ENCODE assay signal across 18 cellular contexts in genomic region chr13:36675213-36675536, GRCh38. TPM values are rescaled to one million over a fixed set of nuclear protein-coding genes. Genes with fewer than 3 reads are reported as not detected.
DNase-seq lines count a peak whose midpoint lies in the region; TF ChIP-seq lines count a peak whose summit lies in the region.
"Had no signal": no experiment of that assay in that cellular context is flagged by ENCODE, and none has a peak within 500 bp of the region (broad histone marks: within the 10 kb centered on the region; RNA-seq: fewer than 3 reads in every experiment).

No MANE protein-coding gene starts in this region.

- H3K27ac Mint-ChIP-seq in activated T-helper 2 cell treated with anti-CD3 and anti-CD28 coated beads, Interferon-gamma antibody, Interleukin-2, Interleukin-4, amounts not matched to agents 10 μg/mL and 5 μg/mL and 100 μg/mL, durations not matched to agents 14 hours and 24 hours and 36 hours, result no peak overlapping the region
- H3K27ac Mint-ChIP-seq: CD14-positive monocyte, HFFc6 had no signal

- intact Hi-C loops in A673 (cut with micrococcal nuclease; ENCODE audit: unreplicated experiment), result loop anchor here (5.0 to 10.0 kb wide), 4 partner anchors 150 to 320 kb away; partner anchors contain the start of gene ALG5
- intact Hi-C loops in activated T-helper 2 cell treated with anti-CD3 and anti-CD28 coated beads, Interferon-gamma antibody, Interleukin-2, Interleukin-4, amounts not matched to agents 10 μg/mL and 5 μg/mL and 100 μg/mL, durations not matched to agents 14 hours and 24 hours and 36 hours (cut with micrococcal nuclease), result no loop called here

- peaks cover 22% of the 10 kb centered on the region for H3K4me1 ChIP-seq in A673 (ENCODE audit: insufficient read depth, low read length, poor library complexity, severe bottlenecking)
- 0 out of 2 replicates have a peak, but pooled peaks cover 8% of the 10 kb centered on the region for H3K4me1 ChIP-seq in HUES48 (ENCODE audit: control insufficient read depth, insufficient read depth, low read length)
- H3K4me1 ChIP-seq in iPS-20b (ENCODE audit: insufficient read depth, low read length), result no peaks in the 10 kb centered on the region; the same call in 1 of the 2 replicates
- H3K4me1 ChIP-seq: A549, Caco-2 had no signal

- H3K27me3 ChIP-seq in A673 (replicated peaks; ENCODE audit: insufficient read depth, low read depth, low read length, poor library complexity) (no peaks in the 10 kb centered on the region), HUES48 (ENCODE audit: control insufficient read depth, insufficient read depth, low read length) (peaks cover 56% of the 10 kb centered on the region), iPS-20b (ENCODE audit: insufficient read depth, low read length) (peaks cover 69% of the 10 kb centered on the region)

- no TSS peak for BruUV-seq in A673 (replicated peaks; lab: Mats Ljungman, UMichigan)

- H3K9me3 ChIP-seq in A673 (ENCODE audit: low read depth, low read length, poor library complexity, severe bottlenecking), result no peaks in the 10 kb centered on the region
- H3K9me3 ChIP-seq in HUES48 (ENCODE audit: control insufficient read depth, insufficient read depth, low read length), result no peaks in the 10 kb centered on the region
- H3K9me3 ChIP-seq in iPS-20b (ENCODE audit: insufficient read depth, low read depth, low read length), result no peaks in the 10 kb centered on the region
- H3K9me3 ChIP-seq: A549 had no signal

- in situ Hi-C loops in G401 (cut with HindIII; ENCODE audit: low sequenced_read_pairs), result no loop called here

- H3K27me3 Mint-ChIP-seq in activated T-helper 2 cell treated with anti-CD3 and anti-CD28 coated beads, Interferon-gamma antibody, Interleukin-2, Interleukin-4, amounts not matched to agents 10 μg/mL and 5 μg/mL and 100 μg/mL, durations not matched to agents 14 hours and 24 hours and 36 hours (ENCODE audit: low read depth), result peaks cover 29% of the 10 kb centered on the region

- H3K36me3 ChIP-seq in A673 (ENCODE audit: insufficient read depth, low read length, poor library complexity, severe bottlenecking) (peaks cover 6% of the 10 kb centered on the region), HUES48 (ENCODE audit: control insufficient read depth, insufficient read depth, low read length) (no peaks in the 10 kb centered on the region), iPS-20b (ENCODE audit: insufficient read depth, low read depth, low read length) (no peaks in the 10 kb centered on the region)

- POLR2A ChIA-PET in A673 (lab: Charles Lee; ENCODE audit: low non-redundant PET), result no interaction called here

- H3K4me3 ChIP-seq in A673 (ENCODE audit: low read depth, low read length, poor library complexity, severe bottlenecking) (peak overlapping the region; percentile 66), HUES48 (ENCODE audit: low read depth, low read length) (peak overlapping the region; percentile 69; the same call in 1 of the 2 replicates), iPS-20b (ENCODE audit: low read length) (peak overlapping the region; percentile 70; the same call in 1 of the 2 replicates)
- H3K4me3 ChIP-seq: A549, GM23248 had no signal

- H3K27ac ChIP-seq in A673 (ENCODE audit: low read depth, low read length, poor library complexity, severe bottlenecking), result peak overlapping the region; percentile 75
- no peak overlapping the region for H3K27ac ChIP-seq in HUES48 (ENCODE audit: low read depth, low read length)
- no peak overlapping the region for H3K27ac ChIP-seq in iPS-20b (ENCODE audit: low read length)
- H3K27ac ChIP-seq: A549, GM23248 had no signal

- no peaks in the 10 kb centered on the region for H3K36me3 Mint-ChIP-seq in activated T-helper 2 cell treated with anti-CD3 and anti-CD28 coated beads, Interferon-gamma antibody, Interleukin-2, Interleukin-4, amounts not matched to agents 10 μg/mL and 5 μg/mL and 100 μg/mL, durations not matched to agents 14 hours and 24 hours and 36 hours (ENCODE audit: low read depth)
- H3K36me3 Mint-ChIP-seq: CD14-positive monocyte had no signal

- H3K4me1 Mint-ChIP-seq in activated T-helper 2 cell treated with anti-CD3 and anti-CD28 coated beads, Interferon-gamma antibody, Interleukin-2, Interleukin-4, amounts not matched to agents 10 μg/mL and 5 μg/mL and 100 μg/mL, durations not matched to agents 14 hours and 24 hours and 36 hours (ENCODE audit: low read depth), result no peaks in the 10 kb centered on the region

- DNase-seq in A673 (ENCODE audit: low spot score) (peak; percentile 22), retina (peak; percentile 18), G401 (ENCODE audit: low spot score) (no peak), HuH-7 (ENCODE audit: low spot score) (no peak)
- DNase-seq in activated T-helper 2 cell treated with anti-CD3 and anti-CD28 coated beads, Interferon-gamma antibody, Interleukin-2, Interleukin-4, amounts not matched to agents 10 μg/mL and 5 μg/mL and 100 μg/mL, durations not matched to agents 14 hours and 24 hours and 36 hours (ENCODE audit: low spot score), result no peak
- DNase-seq: Caco-2, GM23248, HFFc6, KG1, NCI-H1048, NCI-H1694, SIG-M5 had no signal

- no peak for TF ChIP-seq CTCF in A673 (conservative IDR thresholded peaks at IDR 0.05; ENCODE audit: low read depth, low read length)

- no peak overlapping the region for H3K4me3 Mint-ChIP-seq in activated T-helper 2 cell treated with anti-CD3 and anti-CD28 coated beads, Interferon-gamma antibody, Interleukin-2, Interleukin-4, amounts not matched to agents 10 μg/mL and 5 μg/mL and 100 μg/mL, durations not matched to agents 14 hours and 24 hours and 36 hours (ENCODE audit: low read depth)
- H3K4me3 Mint-ChIP-seq: HFFc6 had no signal

- no peak overlapping the region for H3K9ac ChIP-seq in HUES48 (ENCODE audit: low read depth, low read length)
- H3K9ac ChIP-seq in iPS-20b (ENCODE audit: low read depth, low read length), result no peak overlapping the region
- H3K9ac ChIP-seq: GM23248 had no signal

- CTCF ChIA-PET in A673 (lab: Charles Lee), result no interaction called here

- H3K9me3 Mint-ChIP-seq in activated T-helper 2 cell treated with anti-CD3 and anti-CD28 coated beads, Interferon-gamma antibody, Interleukin-2, Interleukin-4, amounts not matched to agents 10 μg/mL and 5 μg/mL and 100 μg/mL, durations not matched to agents 14 hours and 24 hours and 36 hours, result no peaks in the 10 kb centered on the region

RNA-seq across cellular contexts. Expression of gene SERTM1, which starts 1.4 kb away (rescaled TPM):
- 42.9 and 53.5 TPM in 2 replicates for total RNA-seq in A673 (2021)
- total RNA-seq in G401 (2014; rRNA removed; shearing (Covaris generic)), result not detected in 2 replicates
- not detected in 2 replicates for total RNA-seq in activated T-helper 2 cell treated with anti-CD3 and anti-CD28 coated beads, Interferon-gamma antibody, Interleukin-2, Interleukin-4, amounts not matched to agents 10 μg/mL and 5 μg/mL and 100 μg/mL, durations not matched to agents 14 hours and 24 hours and 36 hours
- total RNA-seq: Caco-2, GM23248, HFFc6, M059J, NCI-H460 had no signal

Comparison
In these comparisons a context has a peak if more than half of its experiments do, and no peak if none do; other contexts are left out.
1. DNase-seq: peak in A673 (single experiment) and retina (single experiment); none in G401 (single experiment), HuH-7 (single experiment) and activated T-helper 2 cell treated with anti-CD3 and anti-CD28 coated beads, Interferon-gamma antibody, Interleukin-2, Interleukin-4, amounts not matched to agents 10 μg/mL and 5 μg/mL and 100 μg/mL, durations not matched to agents 14 hours and 24 hours and 36 hours (single experiment).
2. RNA of gene SERTM1, which starts 1.4 kb away (total RNA-seq): 42.9 to 53.5 TPM in A673; not detected in G401 and not detected in activated T-helper 2 cell treated with anti-CD3 and anti-CD28 coated beads, Interferon-gamma antibody, Interleukin-2, Interleukin-4, amounts not matched to agents 10 μg/mL and 5 μg/mL and 100 μg/mL, durations not matched to agents 14 hours and 24 hours and 36 hours; every median in the first group is over 10 times any median in the second.
3. Peak in every context shown above with its lines, with median percentiles within 50 percentile points of each other: H3K4me3 ChIP-seq.